ENCODE assay signal across 1 cellular context in genomic region chr3:4406746-4407568, GRCh38.
TF ChIP-seq lines count a peak whose summit lies in the region.

No MANE protein-coding gene starts in this region.

TF ChIP-seq in IMR-90, 13 proteins besides CTCF, POLR2A, EP300 and RAD21 (continued from another document):
- TF ChIP-seq MXI1 (IDR thresholded peaks at IDR 0.05; ENCODE audit: borderline replicate concordance, low read depth, low read length), result no peak
- TF ChIP-seq CHD1 (IDR thresholded peaks at IDR 0.05; ENCODE audit: low read depth, low read length), result no peak
- no peak for TF ChIP-seq MAZ (IDR thresholded peaks at IDR 0.05; ENCODE audit: borderline replicate concordance, low read depth, low read length)
- TF ChIP-seq RCOR1 (IDR thresholded peaks at IDR 0.05; ENCODE audit: insufficient replicate concordance, low read length), result no peak
TF ChIP-seq in IMR-90: peak in this region for 0.
